Comparison of ENCODE assay signal across 1 cellular context in the genomic region with DNA sequence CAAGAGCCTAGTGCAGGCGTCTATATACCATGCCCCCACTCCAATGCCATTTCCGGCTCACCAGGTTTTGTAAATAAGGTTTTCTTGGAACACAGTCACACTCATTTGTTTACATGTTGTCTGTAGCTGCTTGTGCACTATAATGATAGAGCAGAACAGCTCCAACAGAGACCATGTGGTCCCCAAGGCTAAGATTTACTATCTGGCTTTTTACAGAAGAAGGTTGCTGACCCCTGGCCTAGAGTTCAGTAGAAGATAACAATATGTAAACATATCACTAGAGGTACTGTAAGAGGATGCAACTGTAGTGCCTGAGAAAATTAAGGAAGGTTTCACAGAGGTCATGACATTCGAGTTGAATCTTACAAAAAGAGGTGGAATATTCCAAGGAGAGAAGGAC.
TF ChIP-seq lines count a peak whose summit lies in the region.

No MANE protein-coding gene starts in this region.

TF ChIP-seq in K562, 482 proteins besides CTCF, POLR2A, EP300 and RAD21 (continued from another document and continues in another):
- TF ChIP-seq, protein P1, sequence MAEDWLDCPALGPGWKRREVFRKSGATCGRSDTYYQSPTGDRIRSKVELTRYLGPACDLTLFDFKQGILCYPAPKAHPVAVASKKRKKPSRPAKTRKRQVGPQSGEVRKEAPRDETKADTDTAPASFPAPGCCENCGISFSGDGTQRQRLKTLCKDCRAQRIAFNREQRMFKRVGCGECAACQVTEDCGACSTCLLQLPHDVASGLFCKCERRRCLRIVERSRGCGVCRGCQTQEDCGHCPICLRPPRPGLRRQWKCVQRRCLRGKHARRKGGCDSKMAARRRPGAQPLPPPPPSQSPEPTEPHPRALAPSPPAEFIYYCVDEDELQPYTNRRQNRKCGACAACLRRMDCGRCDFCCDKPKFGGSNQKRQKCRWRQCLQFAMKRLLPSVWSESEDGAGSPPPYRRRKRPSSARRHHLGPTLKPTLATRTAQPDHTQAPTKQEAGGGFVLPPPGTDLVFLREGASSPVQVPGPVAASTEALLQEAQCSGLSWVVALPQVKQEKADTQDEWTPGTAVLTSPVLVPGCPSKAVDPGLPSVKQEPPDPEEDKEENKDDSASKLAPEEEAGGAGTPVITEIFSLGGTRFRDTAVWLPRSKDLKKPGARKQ (CRISPR knock-in tag; IDR thresholded peaks at IDR 0.05), result no peak
- TF ChIP-seq, protein P2, sequence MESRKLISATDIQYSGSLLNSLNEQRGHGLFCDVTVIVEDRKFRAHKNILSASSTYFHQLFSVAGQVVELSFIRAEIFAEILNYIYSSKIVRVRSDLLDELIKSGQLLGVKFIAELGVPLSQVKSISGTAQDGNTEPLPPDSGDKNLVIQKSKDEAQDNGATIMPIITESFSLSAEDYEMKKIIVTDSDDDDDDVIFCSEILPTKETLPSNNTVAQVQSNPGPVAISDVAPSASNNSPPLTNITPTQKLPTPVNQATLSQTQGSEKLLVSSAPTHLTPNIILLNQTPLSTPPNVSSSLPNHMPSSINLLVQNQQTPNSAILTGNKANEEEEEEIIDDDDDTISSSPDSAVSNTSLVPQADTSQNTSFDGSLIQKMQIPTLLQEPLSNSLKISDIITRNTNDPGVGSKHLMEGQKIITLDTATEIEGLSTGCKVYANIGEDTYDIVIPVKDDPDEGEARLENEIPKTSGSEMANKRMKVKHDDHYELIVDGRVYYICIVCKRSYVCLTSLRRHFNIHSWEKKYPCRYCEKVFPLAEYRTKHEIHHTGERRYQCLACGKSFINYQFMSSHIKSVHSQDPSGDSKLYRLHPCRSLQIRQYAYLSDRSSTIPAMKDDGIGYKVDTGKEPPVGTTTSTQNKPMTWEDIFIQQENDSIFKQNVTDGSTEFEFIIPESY (CRISPR knock-in tag; IDR thresholded peaks at IDR 0.05), result no peak
- TF ChIP-seq OTX1 (CRISPR knock-in tag; IDR thresholded peaks at IDR 0.05) (no peak), CREM (IDR thresholded peaks at IDR 0.05; ENCODE audit: low read depth) (no peak), TCF3 (CRISPR knock-in tag; IDR thresholded peaks at IDR 0.05) (peak; percentile 67), ETV1 (tag; conservative IDR thresholded peaks at IDR 0.05; ENCODE audit: low read depth) (no peak), MXI1 (IDR thresholded peaks at IDR 0.05; ENCODE audit: low read depth, low read length) (no peak), MYBL2 (IDR thresholded peaks at IDR 0.05; ENCODE audit: low read depth) (no peak), MYBL2 (CRISPR knock-in tag; IDR thresholded peaks at IDR 0.05; ENCODE audit: borderline replicate concordance) (no peak), TAL1 (IDR thresholded peaks at IDR 0.05) (peak; percentile 79), POU5F1 (IDR thresholded peaks at IDR 0.05; ENCODE audit: borderline replicate concordance, low read depth, low read length, partially characterized antibody) (no peak), ZNF583 (CRISPR knock-in tag; IDR thresholded peaks at IDR 0.05) (no peak), NFXL1 (CRISPR knock-in tag; IDR thresholded peaks at IDR 0.05) (no peak), HNRNPK (IDR thresholded peaks at IDR 0.05; ENCODE audit: low read depth, low read length, poor library complexity, severe bottlenecking) (no peak), STAT5A (IDR thresholded peaks at IDR 0.05; ENCODE audit: borderline replicate concordance, low read length) (peak; percentile 34; the same call in 1 of the 2 replicates), YY1 (IDR thresholded peaks at IDR 0.05; ENCODE audit: borderline replicate concordance in 1 of 3, control insufficient read depth in 1 of 3, extremely low read depth in 1 of 3, insufficient read depth in 3 of 3, insufficient read length in 1 of 3, insufficient replicate concordance in 2 of 3, low read depth in 1 of 3, low read length in 2 of 3) (no peak), TEAD4 (IDR thresholded peaks at IDR 0.05; ENCODE audit: low read length) (peak; percentile 57; the same call in 1 of the 2 replicates), TEAD4 (CRISPR knock-in tag; IDR thresholded peaks at IDR 0.05; ENCODE audit: borderline replicate concordance) (no peak)
- TF ChIP-seq, protein P3, sequence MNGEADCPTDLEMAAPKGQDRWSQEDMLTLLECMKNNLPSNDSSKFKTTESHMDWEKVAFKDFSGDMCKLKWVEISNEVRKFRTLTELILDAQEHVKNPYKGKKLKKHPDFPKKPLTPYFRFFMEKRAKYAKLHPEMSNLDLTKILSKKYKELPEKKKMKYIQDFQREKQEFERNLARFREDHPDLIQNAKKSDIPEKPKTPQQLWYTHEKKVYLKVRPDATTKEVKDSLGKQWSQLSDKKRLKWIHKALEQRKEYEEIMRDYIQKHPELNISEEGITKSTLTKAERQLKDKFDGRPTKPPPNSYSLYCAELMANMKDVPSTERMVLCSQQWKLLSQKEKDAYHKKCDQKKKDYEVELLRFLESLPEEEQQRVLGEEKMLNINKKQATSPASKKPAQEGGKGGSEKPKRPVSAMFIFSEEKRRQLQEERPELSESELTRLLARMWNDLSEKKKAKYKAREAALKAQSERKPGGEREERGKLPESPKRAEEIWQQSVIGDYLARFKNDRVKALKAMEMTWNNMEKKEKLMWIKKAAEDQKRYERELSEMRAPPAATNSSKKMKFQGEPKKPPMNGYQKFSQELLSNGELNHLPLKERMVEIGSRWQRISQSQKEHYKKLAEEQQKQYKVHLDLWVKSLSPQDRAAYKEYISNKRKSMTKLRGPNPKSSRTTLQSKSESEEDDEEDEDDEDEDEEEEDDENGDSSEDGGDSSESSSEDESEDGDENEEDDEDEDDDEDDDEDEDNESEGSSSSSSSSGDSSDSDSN (IDR thresholded peaks at IDR 0.05; ENCODE audit: borderline replicate concordance in 1 of 2, low read depth in 2 of 2, low read length in 2 of 2), result no peak
- TF ChIP-seq, protein P4, sequence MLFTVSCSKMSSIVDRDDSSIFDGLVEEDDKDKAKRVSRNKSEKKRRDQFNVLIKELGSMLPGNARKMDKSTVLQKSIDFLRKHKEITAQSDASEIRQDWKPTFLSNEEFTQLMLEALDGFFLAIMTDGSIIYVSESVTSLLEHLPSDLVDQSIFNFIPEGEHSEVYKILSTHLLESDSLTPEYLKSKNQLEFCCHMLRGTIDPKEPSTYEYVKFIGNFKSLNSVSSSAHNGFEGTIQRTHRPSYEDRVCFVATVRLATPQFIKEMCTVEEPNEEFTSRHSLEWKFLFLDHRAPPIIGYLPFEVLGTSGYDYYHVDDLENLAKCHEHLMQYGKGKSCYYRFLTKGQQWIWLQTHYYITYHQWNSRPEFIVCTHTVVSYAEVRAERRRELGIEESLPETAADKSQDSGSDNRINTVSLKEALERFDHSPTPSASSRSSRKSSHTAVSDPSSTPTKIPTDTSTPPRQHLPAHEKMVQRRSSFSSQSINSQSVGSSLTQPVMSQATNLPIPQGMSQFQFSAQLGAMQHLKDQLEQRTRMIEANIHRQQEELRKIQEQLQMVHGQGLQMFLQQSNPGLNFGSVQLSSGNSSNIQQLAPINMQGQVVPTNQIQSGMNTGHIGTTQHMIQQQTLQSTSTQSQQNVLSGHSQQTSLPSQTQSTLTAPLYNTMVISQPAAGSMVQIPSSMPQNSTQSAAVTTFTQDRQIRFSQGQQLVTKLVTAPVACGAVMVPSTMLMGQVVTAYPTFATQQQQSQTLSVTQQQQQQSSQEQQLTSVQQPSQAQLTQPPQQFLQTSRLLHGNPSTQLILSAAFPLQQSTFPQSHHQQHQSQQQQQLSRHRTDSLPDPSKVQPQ (CRISPR knock-in tag; IDR thresholded peaks at IDR 0.05; ENCODE audit: borderline replicate concordance), result no peak
- TF ChIP-seq, protein P5, sequence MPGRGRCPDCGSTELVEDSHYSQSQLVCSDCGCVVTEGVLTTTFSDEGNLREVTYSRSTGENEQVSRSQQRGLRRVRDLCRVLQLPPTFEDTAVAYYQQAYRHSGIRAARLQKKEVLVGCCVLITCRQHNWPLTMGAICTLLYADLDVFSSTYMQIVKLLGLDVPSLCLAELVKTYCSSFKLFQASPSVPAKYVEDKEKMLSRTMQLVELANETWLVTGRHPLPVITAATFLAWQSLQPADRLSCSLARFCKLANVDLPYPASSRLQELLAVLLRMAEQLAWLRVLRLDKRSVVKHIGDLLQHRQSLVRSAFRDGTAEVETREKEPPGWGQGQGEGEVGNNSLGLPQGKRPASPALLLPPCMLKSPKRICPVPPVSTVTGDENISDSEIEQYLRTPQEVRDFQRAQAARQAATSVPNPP (IDR thresholded peaks at IDR 0.05; ENCODE audit: borderline replicate concordance, insufficient read depth, insufficient read length), result no peak
- TF ChIP-seq, protein P6, sequence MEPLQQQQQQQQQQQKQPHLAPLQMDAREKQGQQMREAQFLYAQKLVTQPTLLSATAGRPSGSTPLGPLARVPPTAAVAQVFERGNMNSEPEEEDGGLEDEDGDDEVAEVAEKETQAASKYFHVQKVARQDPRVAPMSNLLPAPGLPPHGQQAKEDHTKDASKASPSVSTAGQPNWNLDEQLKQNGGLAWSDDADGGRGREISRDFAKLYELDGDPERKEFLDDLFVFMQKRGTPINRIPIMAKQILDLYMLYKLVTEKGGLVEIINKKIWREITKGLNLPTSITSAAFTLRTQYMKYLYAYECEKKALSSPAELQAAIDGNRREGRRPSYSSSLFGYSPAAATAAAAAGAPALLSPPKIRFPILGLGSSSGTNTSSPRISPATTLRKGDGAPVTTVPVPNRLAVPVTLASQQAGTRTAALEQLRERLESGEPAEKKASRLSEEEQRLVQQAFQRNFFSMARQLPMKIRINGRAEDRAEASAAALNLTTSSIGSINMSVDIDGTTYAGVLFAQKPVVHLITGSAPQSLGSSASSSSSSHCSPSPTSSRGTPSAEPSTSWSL (CRISPR knock-in tag; IDR thresholded peaks at IDR 0.05; ENCODE audit: borderline replicate concordance), result no peak
- TF ChIP-seq, protein P7, sequence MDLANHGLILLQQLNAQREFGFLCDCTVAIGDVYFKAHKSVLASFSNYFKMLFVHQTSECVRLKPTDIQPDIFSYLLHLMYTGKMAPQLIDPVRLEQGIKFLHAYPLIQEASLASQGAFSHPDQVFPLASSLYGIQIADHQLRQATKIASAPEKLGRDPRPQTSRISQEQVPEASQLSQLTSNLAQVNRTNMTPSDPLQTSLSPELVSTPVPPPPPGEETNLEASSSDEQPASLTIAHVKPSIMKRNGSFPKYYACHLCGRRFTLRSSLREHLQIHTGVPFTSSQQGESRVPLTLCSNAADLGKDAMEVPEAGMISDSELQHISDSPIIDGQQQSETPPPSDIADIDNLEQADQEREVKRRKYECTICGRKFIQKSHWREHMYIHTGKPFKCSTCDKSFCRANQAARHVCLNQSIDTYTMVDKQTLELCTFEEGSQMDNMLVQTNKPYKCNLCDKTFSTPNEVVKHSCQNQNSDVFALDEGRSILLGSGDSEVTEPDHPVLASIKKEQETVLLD (IDR thresholded peaks at IDR 0.05), result no peak
- TF ChIP-seq, protein P8, sequence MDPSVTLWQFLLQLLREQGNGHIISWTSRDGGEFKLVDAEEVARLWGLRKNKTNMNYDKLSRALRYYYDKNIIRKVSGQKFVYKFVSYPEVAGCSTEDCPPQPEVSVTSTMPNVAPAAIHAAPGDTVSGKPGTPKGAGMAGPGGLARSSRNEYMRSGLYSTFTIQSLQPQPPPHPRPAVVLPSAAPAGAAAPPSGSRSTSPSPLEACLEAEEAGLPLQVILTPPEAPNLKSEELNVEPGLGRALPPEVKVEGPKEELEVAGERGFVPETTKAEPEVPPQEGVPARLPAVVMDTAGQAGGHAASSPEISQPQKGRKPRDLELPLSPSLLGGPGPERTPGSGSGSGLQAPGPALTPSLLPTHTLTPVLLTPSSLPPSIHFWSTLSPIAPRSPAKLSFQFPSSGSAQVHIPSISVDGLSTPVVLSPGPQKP (CRISPR knock-in tag; IDR thresholded peaks at IDR 0.05), result no peak
- TF ChIP-seq, protein P9, sequence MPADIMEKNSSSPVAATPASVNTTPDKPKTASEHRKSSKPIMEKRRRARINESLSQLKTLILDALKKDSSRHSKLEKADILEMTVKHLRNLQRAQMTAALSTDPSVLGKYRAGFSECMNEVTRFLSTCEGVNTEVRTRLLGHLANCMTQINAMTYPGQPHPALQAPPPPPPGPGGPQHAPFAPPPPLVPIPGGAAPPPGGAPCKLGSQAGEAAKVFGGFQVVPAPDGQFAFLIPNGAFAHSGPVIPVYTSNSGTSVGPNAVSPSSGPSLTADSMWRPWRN (IDR thresholded peaks at IDR 0.05; ENCODE audit: low read depth), result 0 out of 2 replicates have a peak, but pooled peaks have one; percentile 23
- TF ChIP-seq, protein P10, sequence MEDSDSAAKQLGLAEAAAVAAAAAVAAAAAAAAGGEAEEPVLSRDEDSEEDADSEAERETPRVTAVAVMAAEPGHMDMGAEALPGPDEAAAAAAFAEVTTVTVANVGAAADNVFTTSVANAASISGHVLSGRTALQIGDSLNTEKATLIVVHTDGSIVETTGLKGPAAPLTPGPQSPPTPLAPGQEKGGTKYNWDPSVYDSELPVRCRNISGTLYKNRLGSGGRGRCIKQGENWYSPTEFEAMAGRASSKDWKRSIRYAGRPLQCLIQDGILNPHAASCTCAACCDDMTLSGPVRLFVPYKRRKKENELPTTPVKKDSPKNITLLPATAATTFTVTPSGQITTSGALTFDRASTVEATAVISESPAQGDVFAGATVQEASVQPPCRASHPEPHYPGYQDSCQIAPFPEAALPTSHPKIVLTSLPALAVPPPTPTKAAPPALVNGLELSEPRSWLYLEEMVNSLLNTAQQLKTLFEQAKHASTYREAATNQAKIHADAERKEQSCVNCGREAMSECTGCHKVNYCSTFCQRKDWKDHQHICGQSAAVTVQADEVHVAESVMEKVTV (CRISPR knock-in tag; IDR thresholded peaks at IDR 0.05), result no peak
- TF ChIP-seq, protein P11, sequence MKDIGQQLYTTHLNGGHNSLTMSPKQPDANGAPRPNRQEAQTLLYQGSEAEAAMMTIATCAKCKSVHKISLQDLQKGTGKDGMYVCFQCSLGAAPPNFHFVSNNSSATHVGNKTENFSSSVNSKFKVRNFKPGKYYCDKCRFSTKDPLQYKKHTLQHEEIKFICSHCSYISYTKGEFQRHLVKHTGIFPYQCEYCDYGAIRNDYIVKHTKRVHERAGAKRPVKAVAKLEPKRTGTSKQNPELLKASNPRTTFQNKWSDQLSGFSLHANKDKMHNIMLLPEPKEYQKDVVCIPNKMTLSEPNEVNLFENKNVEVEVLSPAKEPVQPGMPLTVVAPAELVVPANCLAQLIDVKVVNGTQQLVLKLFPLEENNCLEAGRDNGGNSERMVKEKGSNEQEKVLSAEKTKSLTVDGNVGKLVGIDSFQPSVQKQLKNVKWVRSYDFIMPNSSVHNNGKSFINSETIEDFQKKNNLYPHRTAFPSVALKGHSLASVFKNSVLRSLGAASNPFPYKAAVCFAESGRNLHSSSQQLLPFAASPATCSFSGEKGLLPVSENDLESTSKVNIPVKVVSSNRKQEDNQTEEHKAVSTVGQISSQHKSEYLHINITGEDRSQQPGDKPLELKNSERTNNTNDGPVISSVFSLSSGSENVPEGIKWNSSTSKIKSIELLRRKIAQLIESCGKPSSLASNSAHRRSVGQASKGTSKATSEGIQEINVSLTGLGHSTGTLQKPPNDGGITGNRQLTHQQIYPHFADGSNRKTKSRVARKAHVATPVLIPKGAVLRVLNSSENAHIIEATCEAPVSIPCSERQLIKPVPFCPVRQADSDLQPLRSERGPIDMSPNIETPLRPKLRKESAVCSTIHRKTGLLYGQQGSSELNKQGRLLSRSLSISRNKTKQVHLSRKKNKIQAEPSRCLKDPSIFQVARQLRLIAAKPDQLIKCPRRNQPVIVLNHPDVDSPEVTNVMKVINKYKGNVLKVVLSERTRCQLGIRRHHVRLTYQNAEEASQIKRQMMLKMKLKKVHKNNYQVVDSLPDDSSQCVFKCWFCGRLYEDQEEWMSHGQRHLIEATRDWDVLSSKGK (CRISPR knock-in tag; IDR thresholded peaks at IDR 0.05), result no peak
